ENCODE assay signal across 25 cellular contexts in the genomic region with DNA sequence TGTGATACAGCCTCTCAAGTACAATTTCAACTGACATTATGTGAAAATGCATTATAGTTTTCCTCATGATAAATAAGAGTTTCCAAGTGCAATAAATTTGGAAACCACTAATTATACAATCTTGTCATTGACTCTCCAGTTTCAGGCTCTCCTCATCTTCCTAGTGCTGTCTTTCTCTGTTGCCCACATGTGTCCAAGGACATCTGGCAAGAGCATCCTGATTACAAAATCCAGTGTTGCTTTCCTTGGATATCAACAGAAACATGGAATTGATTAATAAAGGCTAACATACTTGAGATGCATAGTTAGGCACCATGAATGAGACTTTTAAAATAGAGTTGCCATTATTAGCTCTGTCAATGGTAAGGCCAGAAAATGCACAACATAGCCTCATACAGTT.
"Had no signal": no experiment of that assay in that cellular context is flagged by ENCODE, and none has a peak within 500 bp of the region (broad histone marks: within the 10 kb centered on the region; RNA-seq: fewer than 3 reads in every experiment).

No MANE protein-coding gene starts in this region.

- H3K4me3 ChIP-seq: adrenal gland, body of pancreas, colonic mucosa, esophagus squamous epithelium had no signal

- ATAC-seq: activated CD4-positive, CD25-positive, alpha-beta regulatory T cell treated with anti-CD3 and anti-CD28 coated beads, Interleukin-2, amount 50 U/mL, for 24 hours; activated CD8-positive, alpha-beta T cell treated with anti-CD3 and anti-CD28 coated beads for 36 hours; activated naive CD8-positive, alpha-beta T cell treated with anti-CD3 and anti-CD28 coated beads, Interleukin-2, amount 50 U/mL, for 24 hours; body of pancreas; T-helper 17 cell had no signal

- DNase-seq: activated B cell treated with CpG ODN at 0.5 μM for 24 hours; activated CD4-positive, alpha-beta T cell treated with anti-CD3 and anti-CD28 coated beads for 48 hours; activated CD4-positive, alpha-beta T cell treated with anti-CD3 and anti-CD28 coated beads, Interleukin-2, amount 50 U/mL, for 1 hour; activated CD4-positive, alpha-beta T cell treated with anti-CD3 and anti-CD28 coated beads, Interleukin-2, amount 50 U/mL, for 48 hours; activated CD8-positive, alpha-beta memory T cell treated with anti-CD3 and anti-CD28 coated beads for 24 hours; activated CD8-positive, alpha-beta T cell treated with anti-CD3 and anti-CD28 coated beads for 36 hours; activated effector memory CD4-positive, alpha-beta T cell treated with anti-CD3 and anti-CD28 coated beads, Interleukin-2, amount 50 U/mL, for 16 hours; activated naive CD4-positive, alpha-beta T cell treated with anti-CD3 and anti-CD28 coated beads for 36 hours; activated naive CD8-positive, alpha-beta T cell treated with anti-CD3 and anti-CD28 coated beads for 36 hours; activated naive CD8-positive, alpha-beta T cell treated with anti-CD3 and anti-CD28 coated beads, Interleukin-2, amount 50 U/mL, for 24 hours; activated T-cell treated with anti-CD3 and anti-CD28 coated beads, Interleukin-2, amount 50 U/mL, for 48 hours; adrenal gland; amygdala; aorta; body of pancreas; caudate nucleus; colonic mucosa; effector CD8-positive, alpha-beta T cell; esophagus squamous epithelium; head of caudate nucleus; T-helper 1 cell; T-helper 17 cell; T1000; WERI-Rb-1 had no signal
